Comparison of ENCODE assay signal across 11 cellular contexts in genomic region chr10:102613286-102613685, GRCh38. TPM values are rescaled to one million over a fixed set of nuclear protein-coding genes. Genes with fewer than 3 reads are reported as not detected.
DNase-seq lines count a peak whose midpoint lies in the region; ATAC-seq and TF ChIP-seq lines count a peak whose summit lies in the region.
"Had no signal": no experiment of that assay in that cellular context is flagged by ENCODE, and none has a peak within 500 bp of the region (broad histone marks: within the 10 kb centered on the region; RNA-seq: fewer than 3 reads in every experiment).

No MANE protein-coding gene starts in this region.

- no peak overlapping the region for H4K91ac ChIP-seq in H9 (ENCODE audit: insufficient read length, low read depth, low read length)

- no peak overlapping the region for H3K4me3 ChIP-seq in gastroesophageal sphincter

- H3K9ac ChIP-seq in H9 (ENCODE audit: extremely low read depth, insufficient read length, low read length): no peak overlapping the region

- H3K9me3 Mint-ChIP-seq in H9: no peaks in the 10 kb centered on the region
- H3K9me3 Mint-ChIP-seq in activated CD8-positive, alpha-beta T cell treated with anti-CD3 and anti-CD28 coated beads, Interleukin-2, amount 10 ng/mL, durations not matched to agents 7 days and 5 days (ENCODE audit: insufficient read depth): no peaks in the 10 kb centered on the region
- H3K9me3 Mint-ChIP-seq in stimulated activated naive B cell treated with anti-CD40 and anti-IgM and Interleukin-4, amounts not matched to agents 10 μg/mL and 1 μg/mL and 100 μg/mL, for 72 hours: no peaks in the 10 kb centered on the region
- H3K9me3 Mint-ChIP-seq in natural killer cell treated with Interleukin-12 subunit alpha and Interleukin-12 subunit beta and Interleukin-15 and Interleukin-18, amount 100 ng/mL, for 72 hours: no peaks in the 10 kb centered on the region

- H3K27me3 Mint-ChIP-seq in H9 (ENCODE audit: low read depth): no peaks in the 10 kb centered on the region
- H3K27me3 Mint-ChIP-seq in activated CD8-positive, alpha-beta T cell treated with anti-CD3 and anti-CD28 coated beads, Interleukin-2, amount 10 ng/mL, durations not matched to agents 7 days and 5 days (ENCODE audit: low read depth): no peaks in the 10 kb centered on the region
- no peaks in the 10 kb centered on the region for H3K27me3 Mint-ChIP-seq in stimulated activated naive B cell treated with anti-CD40 and anti-IgM and Interleukin-4, amounts not matched to agents 10 μg/mL and 1 μg/mL and 100 μg/mL, for 72 hours
- no peaks in the 10 kb centered on the region for H3K27me3 Mint-ChIP-seq in natural killer cell treated with Interleukin-12 subunit alpha and Interleukin-12 subunit beta and Interleukin-15 and Interleukin-18, amount 100 ng/mL, for 72 hours

- H2AK5ac ChIP-seq in H9 (ENCODE audit: insufficient read length, low read length): no peak overlapping the region

- H3K27me3 ChIP-seq in H9 (ENCODE audit: insufficient read depth, low read length) (no peaks in the 10 kb centered on the region), gastroesophageal sphincter (no peaks in the 10 kb centered on the region)

- no peak overlapping the region for H2BK20ac ChIP-seq in H9 (ENCODE audit: low read depth, low read length, poor library complexity, severe bottlenecking)

- peaks cover 3 to 8% (median 8%) of the 10 kb centered on the region in 3 experiments; a peak in 6 of 7 replicates for H3K36me3 Mint-ChIP-seq in H9 (ENCODE audit: insufficient read depth in 1 of 3, low read depth in 3 of 3)
- H3K36me3 Mint-ChIP-seq in activated CD8-positive, alpha-beta T cell treated with anti-CD3 and anti-CD28 coated beads, Interleukin-2, amount 10 ng/mL, durations not matched to agents 7 days and 5 days (ENCODE audit: low read depth): peaks cover 11% of the 10 kb centered on the region
- peaks cover 21 to 29% of the 10 kb centered on the region in 2 donors for H3K36me3 Mint-ChIP-seq in stimulated activated naive B cell treated with anti-CD40 and anti-IgM and Interleukin-4, amounts not matched to agents 10 μg/mL and 1 μg/mL and 100 μg/mL, for 72 hours
- no peaks in the 10 kb centered on the region for H3K36me3 Mint-ChIP-seq in natural killer cell treated with Interleukin-12 subunit alpha and Interleukin-12 subunit beta and Interleukin-15 and Interleukin-18, amount 100 ng/mL, for 72 hours

- peaks cover 14 to 16% of the 10 kb centered on the region in 2 experiments for H3K4me1 Mint-ChIP-seq in H9
- peaks cover 52% of the 10 kb centered on the region for H3K4me1 Mint-ChIP-seq in activated CD8-positive, alpha-beta T cell treated with anti-CD3 and anti-CD28 coated beads, Interleukin-2, amount 10 ng/mL, durations not matched to agents 7 days and 5 days (ENCODE audit: low read depth)
- H3K4me1 Mint-ChIP-seq in stimulated activated naive B cell treated with anti-CD40 and anti-IgM and Interleukin-4, amounts not matched to agents 10 μg/mL and 1 μg/mL and 100 μg/mL, for 72 hours: peaks cover 14 to 45% of the 10 kb centered on the region in 2 donors
- H3K4me1 Mint-ChIP-seq in natural killer cell treated with Interleukin-12 subunit alpha and Interleukin-12 subunit beta and Interleukin-15 and Interleukin-18, amount 100 ng/mL, for 72 hours (ENCODE audit: low read depth in 2 of 2): peaks cover 0 to 4% of the 10 kb centered on the region in 2 donors

- TF ChIP-seq EP300 in gastroesophageal sphincter (IDR thresholded peaks at IDR 0.05): no peak

- H2BK12ac ChIP-seq in H9 (ENCODE audit: insufficient read length, low read depth, low read length): no peak overlapping the region

- H4K5ac ChIP-seq in H9 (ENCODE audit: insufficient read length, low read depth, low read length): no peak overlapping the region

- no peak overlapping the region for H3K4me3 Mint-ChIP-seq in H9
- peak overlapping the region; percentile 43 for H3K4me3 Mint-ChIP-seq in activated CD8-positive, alpha-beta T cell treated with anti-CD3 and anti-CD28 coated beads, Interleukin-2, amount 10 ng/mL, durations not matched to agents 7 days and 5 days
- no peak overlapping the region for H3K4me3 Mint-ChIP-seq in stimulated activated naive B cell treated with anti-CD40 and anti-IgM and Interleukin-4, amounts not matched to agents 10 μg/mL and 1 μg/mL and 100 μg/mL, for 72 hours
- no peak overlapping the region for H3K4me3 Mint-ChIP-seq in natural killer cell treated with Interleukin-12 subunit alpha and Interleukin-12 subunit beta and Interleukin-15 and Interleukin-18, amount 100 ng/mL, for 72 hours

- no peaks in the 10 kb centered on the region for H3K23me2 ChIP-seq in H9 (ENCODE audit: insufficient read length, low read depth, low read length, poor library complexity, severe bottlenecking)

- POLR2A ChIA-PET in activated CD8-positive, alpha-beta T cell treated with anti-CD3 and anti-CD28 coated beads, Interleukin-2, amount 10 ng/mL, durations not matched to agents 7 days and 5 days (lab: Charles Lee): interaction anchor here (0.9 to 1.1 kb wide), 3 partner anchors 19 to 32 kb away, joined by 3 read pairs; partner anchors contain the start of gene TRIM8

- H4K20me1 ChIP-seq in H9 (ENCODE audit: control insufficient read depth, insufficient read depth, insufficient read length): no peaks in the 10 kb centered on the region

- H2BK5ac ChIP-seq in H9 (ENCODE audit: insufficient read length, low read length): no peak overlapping the region

- no peak overlapping the region for H4K8ac ChIP-seq in H9 (replicated peaks; ENCODE audit: insufficient read length, low read depth, low read length)

- no peak overlapping the region for H3T11ph ChIP-seq in H9 (ENCODE audit: low read length)

- H3K9me3 ChIP-seq in H9 (ENCODE audit: control insufficient read depth, low read depth, low read length) (no peaks in the 10 kb centered on the region), gastroesophageal sphincter (no peaks in the 10 kb centered on the region)

- no peak overlapping the region for H3K27ac ChIP-seq in H9 (ENCODE audit: insufficient read length, low read depth, low read length)
- H3K27ac ChIP-seq in gastroesophageal sphincter: peak overlapping the region in 3 of 4 donors; percentile 70 to 76 (median 76)

- no peak for TF ChIP-seq POLR2A in gastroesophageal sphincter (IDR thresholded peaks at IDR 0.05)

- H3K27ac Mint-ChIP-seq in H9: peak overlapping the region in 2 of 3 experiments; percentile 76 to 88; a peak in 3 of 7 replicates
- peak overlapping the region; percentile 93 for H3K27ac Mint-ChIP-seq in activated CD8-positive, alpha-beta T cell treated with anti-CD3 and anti-CD28 coated beads, Interleukin-2, amount 10 ng/mL, durations not matched to agents 7 days and 5 days
- H3K27ac Mint-ChIP-seq in stimulated activated naive B cell treated with anti-CD40 and anti-IgM and Interleukin-4, amounts not matched to agents 10 μg/mL and 1 μg/mL and 100 μg/mL, for 72 hours: peak overlapping the region; percentile 44
- no peak overlapping the region for H3K27ac Mint-ChIP-seq in natural killer cell treated with Interleukin-12 subunit alpha and Interleukin-12 subunit beta and Interleukin-15 and Interleukin-18, amount 100 ng/mL, for 72 hours

- peak overlapping the region; percentile 1; the same call in 1 of the 2 replicates for H2BK15ac ChIP-seq in H9 (ENCODE audit: low read depth, low read length)

- no peak overlapping the region for H3K56ac ChIP-seq in H9 (ENCODE audit: insufficient read length, low read depth, low read length)

- no peak for TF ChIP-seq CTCF in H9 (conservative IDR thresholded peaks at IDR 0.05)
- no peak for TF ChIP-seq CTCF in gastroesophageal sphincter (IDR thresholded peaks at IDR 0.05)

- peaks cover 0 to 30% of the 10 kb centered on the region in 2 donors for H3K36me3 ChIP-seq in gastroesophageal sphincter

- no peak overlapping the region for H3K23ac ChIP-seq in H9 (ENCODE audit: insufficient read length, low read depth, low read length)

- H3K4me1 ChIP-seq in H9 (ENCODE audit: insufficient read depth, low read length) (no peaks in the 10 kb centered on the region), gastroesophageal sphincter (peaks cover 3 to 80% (median 57%) of the 10 kb centered on the region in 3 donors)

- H3K14ac ChIP-seq in H9 (ENCODE audit: insufficient read depth, low read length): no peak overlapping the region

- H3K4me2 ChIP-seq in H9 (ENCODE audit: insufficient read depth, insufficient read length, low read length): no peak overlapping the region

- DNase-seq in H9: no peak
- peak; percentile 26 for DNase-seq in activated CD8-positive, alpha-beta T cell treated with anti-CD3 and anti-CD28 coated beads, Interleukin-2, amount 10 ng/mL, durations not matched to agents 7 days and 5 days
- DNase-seq in stimulated activated naive B cell treated with anti-CD40 and anti-IgM and Interleukin-4, amounts not matched to agents 10 μg/mL and 1 μg/mL and 100 μg/mL, for 72 hours: no peak
- DNase-seq in superior temporal gyrus (ENCODE audit: extremely low spot score): no peak
- no peak for DNase-seq in natural killer cell treated with Interleukin-12 subunit alpha and Interleukin-12 subunit beta and Interleukin-15 and Interleukin-18, amount 100 ng/mL, for 72 hours (ENCODE audit: low spot score)
- DNase-seq in NCI-H2196 treated with DMSO at 0.1 percent for 48 hours (lab: John Stamatoyannopoulos, UW; ENCODE audit: unreplicated experiment): no peak
- DNase-seq: cortex of kidney; H7; NCI-H187; NK-92 treated with Interleukin-12 subunit alpha and Interleukin-12 subunit beta, amount 100 ng/mL, for 24 hours had no signal

- CTCF ChIA-PET in activated CD8-positive, alpha-beta T cell treated with anti-CD3 and anti-CD28 coated beads, Interleukin-2, amount 10 ng/mL, durations not matched to agents 7 days and 5 days (lab: Charles Lee): interaction anchor here (0.7 to 2.2 kb wide), 4 partner anchors 17 to 57 kb away, joined by 3 to 8 read pairs (median 3); no protein-coding TSS in a partner anchor

- no CpG with 5 or more reads among the region's 7 CpGs for WGBS in H9 (ENCODE audit: extremely low coverage, insufficient read length, low lambda C conversion rate)
- WGBS in gastroesophageal sphincter (ENCODE audit: low coverage in 1 of 2), 2 donors: 83% methylated on average over 3 of the region's 7 CpGs; no CpG with 5 or more reads in 1 of the 2 donors

- H3K79me2 ChIP-seq in H9 (ENCODE audit: insufficient read depth, low read length): no peaks in the 10 kb centered on the region

- H2BK120ac ChIP-seq in H9 (ENCODE audit: low read depth, low read length, poor library complexity, severe bottlenecking): no peak overlapping the region

- ATAC-seq in activated CD8-positive, alpha-beta T cell treated with anti-CD3 and anti-CD28 coated beads, Interleukin-2, amount 10 ng/mL, durations not matched to agents 7 days and 5 days: peak; percentile 41
- no peak for ATAC-seq in gastroesophageal sphincter
- ATAC-seq in stimulated activated naive B cell treated with anti-CD40 and anti-IgM and Interleukin-4, amounts not matched to agents 10 μg/mL and 1 μg/mL and 100 μg/mL, for 72 hours (replicated peaks): no peak
- no peak for ATAC-seq in natural killer cell treated with Interleukin-12 subunit alpha and Interleukin-12 subunit beta and Interleukin-15 and Interleukin-18, amount 100 ng/mL, for 72 hours

- no peak overlapping the region for H3K4ac ChIP-seq in H9 (ENCODE audit: low read depth, low read length)

- no peak overlapping the region for H3K18ac ChIP-seq in H9 (ENCODE audit: insufficient read length, low read depth, low read length)

- no peaks in the 10 kb centered on the region for H3K79me1 ChIP-seq in H9 (ENCODE audit: insufficient read depth, low read depth, low read length, poor library complexity, severe bottlenecking)

- H2AFZ ChIP-seq in H9 (ENCODE audit: low read length): no peak overlapping the region

RNA-seq across cellular contexts. Expression of gene TRIM8, which starts 31.0 kb away (rescaled TPM):
- total RNA-seq in H9 (2021): 37.0 and 40.6 TPM in 2 replicates
- 10 to 100 TPM; 45.0 to 47.1 TPM for total RNA-seq in activated CD8-positive, alpha-beta T cell treated with anti-CD3 and anti-CD28 coated beads, Interleukin-2, amount 10 ng/mL, durations not matched to agents 7 days and 5 days
- total RNA-seq in gastroesophageal sphincter: 100 to 1,000 TPM in 3 of 4 donors, 10 to 100 TPM in 1; 96.7 to 171 (median 131) TPM
- total RNA-seq in natural killer cell treated with Interleukin-12 subunit alpha and Interleukin-12 subunit beta and Interleukin-15 and Interleukin-18, amount 100 ng/mL, for 72 hours: 10 to 100 TPM; 50.2 to 78.5 TPM

Comparison
In these comparisons a context has a peak if more than half of its experiments do, and no peak if none do; other contexts are left out.
1. H3K27ac Mint-ChIP-seq: peak in H9 (2 of 3), activated CD8-positive, alpha-beta T cell treated with anti-CD3 and anti-CD28 coated beads, Interleukin-2, amount 10 ng/mL, durations not matched to agents 7 days and 5 days (single experiment) and stimulated activated naive B cell treated with anti-CD40 and anti-IgM and Interleukin-4, amounts not matched to agents 10 μg/mL and 1 μg/mL and 100 μg/mL, for 72 hours (single experiment); none in natural killer cell treated with Interleukin-12 subunit alpha and Interleukin-12 subunit beta and Interleukin-15 and Interleukin-18, amount 100 ng/mL, for 72 hours (0 of 2).